Comparison of ENCODE assay signal across 33 cellular contexts in genomic region chr11:63729326-63729725, GRCh38.
"Had no signal": no experiment of that assay in that cellular context is flagged by ENCODE, and none has a peak within 500 bp of the region (broad histone marks: within the 10 kb centered on the region; RNA-seq: fewer than 3 reads in every experiment).

No MANE protein-coding gene starts in this region.

- H3K9me3 ChIP-seq: gastrocnemius medialis, heart left ventricle had no signal

- H3K4me1 Mint-ChIP-seq: activated CD4-positive, alpha-beta memory T cell treated with anti-CD3 and anti-CD28 coated beads, Interleukin-2, amount 10 ng/mL, durations not matched to agents 7 days and 5 days; activated CD4-positive, alpha-beta T cell treated with anti-CD3 and anti-CD28 coated beads, Interleukin-2, amount 10 ng/mL, durations not matched to agents 7 days and 5 days; central memory CD8-positive, alpha-beta T cell; endodermal cell had no signal

- DNase-seq: activated CD4-positive, alpha-beta memory T cell treated with anti-CD3 and anti-CD28 coated beads, Interleukin-2, amount 10 ng/mL, durations not matched to agents 7 days and 5 days; activated CD4-positive, alpha-beta T cell treated with anti-CD3 and anti-CD28 coated beads for 1 hour; activated CD4-positive, alpha-beta T cell treated with anti-CD3 and anti-CD28 coated beads for 4 hours; activated CD4-positive, alpha-beta T cell treated with anti-CD3 and anti-CD28 coated beads, Interleukin-2, amount 10 ng/mL, durations not matched to agents 7 days and 5 days; activated CD4-positive, alpha-beta T cell treated with anti-CD3 and anti-CD28 coated beads, Interleukin-2, amount 50 U/mL, for 4 hours; activated CD8-positive, alpha-beta memory T cell treated with anti-CD3 and anti-CD28 coated beads, Interleukin-2, amount 50 U/mL, for 48 hours; activated gamma-delta T cell; activated naive CD4-positive, alpha-beta T cell; activated naive CD4-positive, alpha-beta T cell treated with anti-CD3 and anti-CD28 coated beads, Interleukin-2, amount 50 U/mL, for 16 hours; activated T-cell treated with anti-CD3 and anti-CD28 coated beads for 4 hours; activated T-cell treated with anti-CD3 and anti-CD28 coated beads, Interleukin-2, amount 50 U/mL, for 24 hours; activated T-cell treated with anti-CD3 and anti-CD28 coated beads, Interleukin-2, amount 50 U/mL, for 72 hours; amniotic stem cell; anterior cingulate cortex; brain microvascular endothelial cell; dorsolateral prefrontal cortex; effector memory CD4-positive, alpha-beta T cell; endodermal cell; foreskin fibroblast; gastrocnemius medialis; glutamatergic neuron; heart left ventricle; T-helper 2 cell had no signal

- H3K27ac Mint-ChIP-seq: activated CD4-positive, alpha-beta memory T cell treated with anti-CD3 and anti-CD28 coated beads, Interleukin-2, amount 10 ng/mL, durations not matched to agents 7 days and 5 days; activated CD4-positive, alpha-beta T cell treated with anti-CD3 and anti-CD28 coated beads, Interleukin-2, amount 10 ng/mL, durations not matched to agents 7 days and 5 days; activated naive CD8-positive, alpha-beta T cell; activated T-cell treated with anti-CD3 and anti-CD28 coated beads, Interleukin-2, amount 50 U/mL, for 24 hours; activated T-cell treated with anti-CD3 and anti-CD28 coated beads, Interleukin-2, amount 50 U/mL, for 72 hours; dendritic cell treated with granulocyte-macrophage colony-stimulating factor and Interleukin-4, amounts not matched to agents 40 ng/mL and 50 ng/mL, for 4 days; WTC11 had no signal

- H3K4me3 Mint-ChIP-seq: activated CD4-positive, alpha-beta memory T cell treated with anti-CD3 and anti-CD28 coated beads, Interleukin-2, amount 10 ng/mL, durations not matched to agents 7 days and 5 days; activated CD4-positive, alpha-beta T cell treated with anti-CD3 and anti-CD28 coated beads, Interleukin-2, amount 10 ng/mL, durations not matched to agents 7 days and 5 days; activated naive CD8-positive, alpha-beta T cell; activated T-cell treated with anti-CD3 and anti-CD28 coated beads, Interleukin-2, amount 50 U/mL, for 24 hours; activated T-cell treated with anti-CD3 and anti-CD28 coated beads, Interleukin-2, amount 50 U/mL, for 72 hours; central memory CD8-positive, alpha-beta T cell; dendritic cell treated with granulocyte-macrophage colony-stimulating factor and Interleukin-4, amounts not matched to agents 40 ng/mL and 50 ng/mL, for 4 days; endodermal cell; WTC11 had no signal

- FAIRE-seq: astrocyte, bronchial epithelial cell, TTC549 had no signal

- H3K9me3 Mint-ChIP-seq: activated CD4-positive, alpha-beta memory T cell treated with anti-CD3 and anti-CD28 coated beads, Interleukin-2, amount 10 ng/mL, durations not matched to agents 7 days and 5 days; activated CD4-positive, alpha-beta T cell treated with anti-CD3 and anti-CD28 coated beads, Interleukin-2, amount 10 ng/mL, durations not matched to agents 7 days and 5 days; activated T-cell treated with anti-CD3 and anti-CD28 coated beads, Interleukin-2, amount 50 U/mL, for 24 hours; activated T-cell treated with anti-CD3 and anti-CD28 coated beads, Interleukin-2, amount 50 U/mL, for 72 hours; central memory CD8-positive, alpha-beta T cell; dendritic cell treated with granulocyte-macrophage colony-stimulating factor and Interleukin-4, amounts not matched to agents 40 ng/mL and 50 ng/mL, for 4 days; endodermal cell; WTC11 had no signal

- H3K4me3 ChIP-seq: coronary artery, dorsolateral prefrontal cortex, gastrocnemius medialis, heart left ventricle had no signal

- H3K36me3 Mint-ChIP-seq: WTC11 had no signal

- H3K27ac ChIP-seq: brain microvascular endothelial cell, coronary artery, dorsolateral prefrontal cortex, gastrocnemius medialis, heart left ventricle, VCaP had no signal

- ATAC-seq: activated T-cell treated with anti-CD3 and anti-CD28 coated beads, Interleukin-2, amount 50 U/mL, for 72 hours; esophagus mucosa; gastrocnemius medialis; heart left ventricle; WTC11 had no signal

- H3K36me3 ChIP-seq: brain microvascular endothelial cell, gastrocnemius medialis had no signal

- H3K27me3 Mint-ChIP-seq: activated CD4-positive, alpha-beta memory T cell treated with anti-CD3 and anti-CD28 coated beads, Interleukin-2, amount 10 ng/mL, durations not matched to agents 7 days and 5 days; activated CD4-positive, alpha-beta T cell treated with anti-CD3 and anti-CD28 coated beads, Interleukin-2, amount 10 ng/mL, durations not matched to agents 7 days and 5 days; activated naive CD8-positive, alpha-beta T cell; activated T-cell treated with anti-CD3 and anti-CD28 coated beads, Interleukin-2, amount 50 U/mL, for 24 hours; central memory CD8-positive, alpha-beta T cell; dendritic cell treated with granulocyte-macrophage colony-stimulating factor and Interleukin-4, amounts not matched to agents 40 ng/mL and 50 ng/mL, for 4 days had no signal

- H3K4me1 ChIP-seq: gastrocnemius medialis, heart left ventricle had no signal

- H3K27me3 ChIP-seq: brain microvascular endothelial cell, dorsolateral prefrontal cortex, gastrocnemius medialis, heart left ventricle had no signal
